Comparison of ENCODE assay signal across 12 cellular contexts in genomic region chr19:55253264-55253663, GRCh38. TPM values are rescaled to one million over a fixed set of nuclear protein-coding genes. Genes with fewer than 3 reads are reported as not detected.
A peak's percentile ranks its signal among the peaks of the same experiment; 100 is the strongest.
DNase-seq lines count a peak whose midpoint lies in the region; ATAC-seq lines count a peak whose summit lies in the region.
"Had no signal": no experiment of that assay in that cellular context is flagged by ENCODE, and none has a peak within 500 bp of the region (broad histone marks: within the 10 kb centered on the region; RNA-seq: fewer than 3 reads in every experiment).

No MANE protein-coding gene starts in this region.

- CTCF ChIA-PET in activated naive CD4-positive, alpha-beta T cell treated with anti-CD3 and anti-CD28 coated beads, Interleukin-2, amount 10 ng/mL, durations not matched to agents 7 days and 5 days (lab: Charles Lee), result interaction anchor here (1.0 to 1.7 kb wide), 2 partner anchors 49 to 164 kb away, joined by 3 to 5 read pairs; no protein-coding TSS in a partner anchor
- CTCF ChIA-PET in activated CD4-positive, alpha-beta memory T cell treated with anti-CD3 and anti-CD28 coated beads for 36 hours (lab: Charles Lee), result no interaction called here

- no peaks in the 10 kb centered on the region for H3K9me3 Mint-ChIP-seq in activated naive CD4-positive, alpha-beta T cell treated with anti-CD3 and anti-CD28 coated beads, Interleukin-2, amount 10 ng/mL, durations not matched to agents 7 days and 5 days
- H3K9me3 Mint-ChIP-seq in activated CD4-positive, alpha-beta memory T cell treated with anti-CD3 and anti-CD28 coated beads for 36 hours, result no peaks in the 10 kb centered on the region

- no peaks in the 10 kb centered on the region for H3K27me3 ChIP-seq in mucosa of stomach (ENCODE audit: control insufficient read depth, insufficient read depth, low read length)
- H3K27me3 ChIP-seq: esophagus muscularis mucosa, MG63 had no signal

- no peak for DNase-seq in activated naive CD4-positive, alpha-beta T cell treated with anti-CD3 and anti-CD28 coated beads, Interleukin-2, amount 10 ng/mL, durations not matched to agents 7 days and 5 days
- no peak for DNase-seq in activated naive CD4-positive, alpha-beta T cell (lab: John Stamatoyannopoulos, UW)
- no peak for DNase-seq in activated CD4-positive, alpha-beta memory T cell treated with anti-CD3 and anti-CD28 coated beads for 36 hours
- DNase-seq in ecto neural progenitor cell (ENCODE audit: low spot score) (no peak), NCI-H1105 (lab: John Stamatoyannopoulos, UW) (no peak)
- DNase-seq: MG63, NCI-H526 had no signal

- H3K9ac ChIP-seq in mucosa of stomach (ENCODE audit: low read length), result peak overlapping the region; percentile 20

- peak overlapping the region; percentile 99 for H3K27ac Mint-ChIP-seq in activated naive CD4-positive, alpha-beta T cell treated with anti-CD3 and anti-CD28 coated beads, Interleukin-2, amount 10 ng/mL, durations not matched to agents 7 days and 5 days
- peak overlapping the region; percentile 98 for H3K27ac Mint-ChIP-seq in activated CD4-positive, alpha-beta memory T cell treated with anti-CD3 and anti-CD28 coated beads for 36 hours

- H3K4me3 Mint-ChIP-seq in activated naive CD4-positive, alpha-beta T cell treated with anti-CD3 and anti-CD28 coated beads, Interleukin-2, amount 10 ng/mL, durations not matched to agents 7 days and 5 days, result peak overlapping the region; percentile 99
- H3K4me3 Mint-ChIP-seq in activated CD4-positive, alpha-beta memory T cell treated with anti-CD3 and anti-CD28 coated beads for 36 hours, result peak overlapping the region; percentile 93

- H3K36me3 ChIP-seq in mucosa of stomach (ENCODE audit: control insufficient read depth, insufficient read depth, low read length), result no peaks in the 10 kb centered on the region

- H3K4me1 ChIP-seq in mucosa of stomach (ENCODE audit: control insufficient read depth, insufficient read depth, low read length), result peaks cover 80% of the 10 kb centered on the region

- H3K9me3 ChIP-seq in mucosa of stomach (ENCODE audit: control insufficient read depth, low read length), result no peaks in the 10 kb centered on the region
- H3K9me3 ChIP-seq: esophagus muscularis mucosa, MG63 had no signal

- intact Hi-C loops in activated CD4-positive, alpha-beta memory T cell treated with anti-CD3 and anti-CD28 coated beads for 36 hours (cut with micrococcal nuclease), result loop anchor here (10.0 kb wide), 1 partner anchor 78 kb away; no protein-coding TSS in a partner anchor

- POLR2A ChIA-PET in activated CD4-positive, alpha-beta memory T cell treated with anti-CD3 and anti-CD28 coated beads for 36 hours (lab: Charles Lee), result interaction anchor here (1.1 to 3.9 kb wide), 4 partner anchors 27 to 154 kb away, joined by 3 to 18 read pairs (median 8); partner anchors contain the start of genes HSPBP1, TMEM238 and UBE2S

- H3K4me3 ChIP-seq in mucosa of stomach (ENCODE audit: low read length), result no peak overlapping the region
- H3K4me3 ChIP-seq: MG63, SK-N-MC had no signal

- ATAC-seq in GM18868 (IDR thresholded peaks at IDR 0.05; ENCODE audit: unreplicated experiment), result no peak
- no peak for ATAC-seq in GM19452 (IDR thresholded peaks at IDR 0.05; ENCODE audit: unreplicated experiment)

- H3K27me3 Mint-ChIP-seq in activated naive CD4-positive, alpha-beta T cell treated with anti-CD3 and anti-CD28 coated beads, Interleukin-2, amount 10 ng/mL, durations not matched to agents 7 days and 5 days, result peaks cover 4% of the 10 kb centered on the region
- no peaks in the 10 kb centered on the region for H3K27me3 Mint-ChIP-seq in activated CD4-positive, alpha-beta memory T cell treated with anti-CD3 and anti-CD28 coated beads for 36 hours

- H3K4me1 Mint-ChIP-seq in activated naive CD4-positive, alpha-beta T cell treated with anti-CD3 and anti-CD28 coated beads, Interleukin-2, amount 10 ng/mL, durations not matched to agents 7 days and 5 days, result peaks cover 74% of the 10 kb centered on the region
- peaks cover 63% of the 10 kb centered on the region for H3K4me1 Mint-ChIP-seq in activated CD4-positive, alpha-beta memory T cell treated with anti-CD3 and anti-CD28 coated beads for 36 hours (ENCODE audit: low read depth)

- H3K36me3 Mint-ChIP-seq in activated naive CD4-positive, alpha-beta T cell treated with anti-CD3 and anti-CD28 coated beads, Interleukin-2, amount 10 ng/mL, durations not matched to agents 7 days and 5 days, result peaks cover 56% of the 10 kb centered on the region
- peaks cover 48% of the 10 kb centered on the region for H3K36me3 Mint-ChIP-seq in activated CD4-positive, alpha-beta memory T cell treated with anti-CD3 and anti-CD28 coated beads for 36 hours

RNA-seq across cellular contexts. Expression of gene PPP6R1, which starts 5.6 kb away (rescaled TPM):
- total RNA-seq in activated CD4-positive, alpha-beta memory T cell treated with anti-CD3 and anti-CD28 coated beads for 36 hours, result 100 to 1,000 TPM; 180 to 200 TPM

RNA-seq across cellular contexts. Expression of gene TMEM86B, which starts 24.7 kb away (rescaled TPM):
- total RNA-seq in activated CD4-positive, alpha-beta memory T cell treated with anti-CD3 and anti-CD28 coated beads for 36 hours, result 1 to 10 TPM; 4.8 to 6.5 TPM

RNA-seq across cellular contexts. Expression of gene HSPBP1, which starts 26.6 kb away (rescaled TPM):
- 10 to 100 TPM; 45.0 to 45.4 TPM for total RNA-seq in activated CD4-positive, alpha-beta memory T cell treated with anti-CD3 and anti-CD28 coated beads for 36 hours

RNA-seq across cellular contexts. Expression of gene BRSK1, which starts 30.5 kb away (rescaled TPM):
- total RNA-seq in activated CD4-positive, alpha-beta memory T cell treated with anti-CD3 and anti-CD28 coated beads for 36 hours, result 1 to 10 TPM; 3.3 to 5.6 TPM

RNA-seq across cellular contexts. Expression of gene PTPRH, which starts 44.0 kb away (rescaled TPM):
- total RNA-seq in activated CD4-positive, alpha-beta memory T cell treated with anti-CD3 and anti-CD28 coated beads for 36 hours, result not detected
